In the genomic region with DNA sequence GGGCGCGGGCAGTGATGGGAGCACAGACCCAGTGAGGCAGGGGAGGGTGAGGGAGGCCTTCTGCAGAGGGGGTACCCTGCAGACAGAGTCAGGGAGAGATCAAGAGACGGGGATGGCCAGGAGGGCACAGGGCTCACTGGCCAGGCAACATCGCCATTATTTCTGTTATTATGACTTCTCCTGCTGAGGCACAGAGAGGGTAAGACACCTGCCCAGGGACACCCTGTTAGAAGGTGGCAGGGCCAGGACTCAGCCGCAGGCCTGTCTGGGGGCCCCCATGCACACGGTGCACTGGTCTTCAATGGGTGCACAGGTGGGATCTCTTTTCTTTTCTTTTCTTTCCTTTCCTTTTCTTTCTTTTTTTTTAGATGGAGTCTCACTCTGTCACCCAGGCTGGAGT, we compare ENCODE assay signal across 23 cellular contexts. TPM values are rescaled to one million over a fixed set of nuclear protein-coding genes. Genes with fewer than 3 reads are reported as not detected.
DNase-seq lines count a peak whose midpoint lies in the region; ATAC-seq and TF ChIP-seq lines count a peak whose summit lies in the region.
"Had no signal": no experiment of that assay in that cellular context is flagged by ENCODE, and none has a peak within 500 bp of the region (broad histone marks: within the 10 kb centered on the region; RNA-seq: fewer than 3 reads in every experiment).

No MANE protein-coding gene starts in this region.

- H3K4ac ChIP-seq in trophoblast cell (ENCODE audit: low read depth, low read length), result no peak overlapping the region

- no peak overlapping the region for H3K9ac ChIP-seq in trophoblast cell (ENCODE audit: low read length)

- H3K4me2 ChIP-seq in PC-9 (0 out of 2 replicates have a peak overlapping the region, but pooled peaks have one; percentile 78), trophoblast cell (ENCODE audit: low read length) (no peak overlapping the region)
- H3K4me2 ChIP-seq: GM23338 had no signal

- ATAC-seq in WTC11, result no peak

- no peak overlapping the region for H2BK120ac ChIP-seq in trophoblast cell (ENCODE audit: insufficient read depth, low read length, poor library complexity)

- DNase-seq in activated T-cell treated with anti-CD3 and anti-CD28 coated beads, Interleukin-2, amount 50 U/mL, for 24 hours, result peak; percentile 17
- no peak for DNase-seq in activated T-cell treated with anti-CD3 and anti-CD28 coated beads, Interleukin-2, amount 50 U/mL, for 1 hour
- DNase-seq in PC-9 (no peak), dorsolateral prefrontal cortex (no peak), trophoblast cell (no peak), WTC11 (ENCODE audit: low spot score) (no peak), MG63 (no peak)
- no peak for DNase-seq in stimulated activated naive CD4-positive, alpha-beta T cell treated with Interleukin-2 at 50 U/mL for 16 hours (lab: John Stamatoyannopoulos, UW)
- DNase-seq: Caco-2; CD4-positive, CD25-positive, alpha-beta regulatory T cell; KBM-7; MV-4-11; NCI-H1694 treated with DMSO at 0.1 percent for 48 hours; NCI-H2107; NCI-H2227 treated with DMSO at 0.1 percent for 48 hours; NCI-H510A treated with DMSO at 0.1 percent for 48 hours; NCI-H774; OCI-M1; RPMI8226; SJCRH30 had no signal

- H3K27me3 Mint-ChIP-seq in activated T-cell treated with anti-CD3 and anti-CD28 coated beads, Interleukin-2, amount 50 U/mL, for 24 hours, result no peaks in the 10 kb centered on the region
- no peaks in the 10 kb centered on the region; the same call in 1 of the 2 replicates for H3K27me3 Mint-ChIP-seq in WTC11 (ENCODE audit: low read depth)

- H3K23ac ChIP-seq in trophoblast cell (ENCODE audit: low read length), result no peak overlapping the region

- WGBS in trophoblast cell (ENCODE audit: extremely low coverage, insufficient coverage, insufficient read length), result no CpG with 5 or more reads among the region's 6 CpGs

- H4K91ac ChIP-seq in trophoblast cell (ENCODE audit: low read depth, low read length), result no peak overlapping the region

- 0 out of 2 replicates have a peak, but pooled peaks cover 3% of the 10 kb centered on the region for H3K79me2 ChIP-seq in PC-9 (ENCODE audit: low read depth)
- H3K79me2 ChIP-seq in trophoblast cell (ENCODE audit: control insufficient read depth, insufficient read depth, low read length, poor library complexity), result peaks cover 2% of the 10 kb centered on the region

- H3F3A ChIP-seq in PC-9 (ENCODE audit: insufficient read depth, low read depth), result peaks cover 5% of the 10 kb centered on the region; the same call in 1 of the 2 replicates

- H3K9me3 ChIP-seq in PC-9 (ENCODE audit: insufficient read depth, low read depth) (no peaks in the 10 kb centered on the region), trophoblast cell (ENCODE audit: insufficient read depth, low read depth, low read length) (no peaks in the 10 kb centered on the region), MG63 (no peaks in the 10 kb centered on the region)
- H3K9me3 ChIP-seq: Caco-2, SJCRH30 had no signal

- no peaks in the 10 kb centered on the region for H3K9me2 ChIP-seq in PC-9 (ENCODE audit: insufficient read depth)

- no peak overlapping the region for H2AFZ ChIP-seq in PC-9
- H2AFZ ChIP-seq in trophoblast cell (ENCODE audit: insufficient read depth, low read length, poor library complexity), result no peak overlapping the region

- no peak overlapping the region for H3K4me3 Mint-ChIP-seq in activated T-cell treated with anti-CD3 and anti-CD28 coated beads, Interleukin-2, amount 50 U/mL, for 24 hours
- no peak overlapping the region for H3K4me3 Mint-ChIP-seq in WTC11
- H3K4me3 Mint-ChIP-seq: B cell; CD4-positive, CD25-positive, alpha-beta regulatory T cell; GM23338 had no signal

- no peak overlapping the region for H4K8ac ChIP-seq in trophoblast cell (ENCODE audit: low read depth, low read length)

- H3K18ac ChIP-seq in trophoblast cell (ENCODE audit: low read length), result no peak overlapping the region

- no peak overlapping the region for H3K27ac Mint-ChIP-seq in activated T-cell treated with anti-CD3 and anti-CD28 coated beads, Interleukin-2, amount 50 U/mL, for 24 hours
- no peak overlapping the region for H3K27ac Mint-ChIP-seq in WTC11
- H3K27ac Mint-ChIP-seq: B cell; CD4-positive, CD25-positive, alpha-beta regulatory T cell; GM23338 had no signal

- no peak overlapping the region for H4K12ac ChIP-seq in trophoblast cell (ENCODE audit: low read depth, low read length)

- H4K20me1 ChIP-seq in PC-9 (ENCODE audit: insufficient read depth), result no peaks in the 10 kb centered on the region

- no peak for TF ChIP-seq CTCF in PC-9 (conservative IDR thresholded peaks at IDR 0.05)
- TF ChIP-seq CTCF in dorsolateral prefrontal cortex (IDR thresholded peaks at IDR 0.05 in 54 of 56, conservative IDR thresholded peaks at IDR 0.05 in 2 of 56; ENCODE audit: low read depth in 1 of 56, partially characterized antibody in 56 of 56), result no peak
- no peak for TF ChIP-seq CTCF in WTC11 (IDR thresholded peaks at IDR 0.05)

- H3K4me3 ChIP-seq in PC-9 (no peak overlapping the region), dorsolateral prefrontal cortex (no peak overlapping the region), trophoblast cell (ENCODE audit: low read depth, low read length) (no peak overlapping the region), MG63 (no peak overlapping the region)
- H3K4me3 ChIP-seq: GM23338, SJCRH30 had no signal

- CTCF ChIA-PET in PC-9 (lab: Charles Lee), result no interaction called here
- CTCF ChIA-PET in WTC11 (lab: Charles Lee), result interaction anchor here (3.8 kb wide), 1 partner anchor 142 kb away, joined by 13 read pairs; no protein-coding TSS in a partner anchor

- H3K4me1 Mint-ChIP-seq in activated T-cell treated with anti-CD3 and anti-CD28 coated beads, Interleukin-2, amount 50 U/mL, for 24 hours (ENCODE audit: low read depth), result peaks cover 5% of the 10 kb centered on the region
- H3K4me1 Mint-ChIP-seq in WTC11, result peaks cover 16% of the 10 kb centered on the region
- H3K4me1 Mint-ChIP-seq: B cell had no signal

- H2BK12ac ChIP-seq in trophoblast cell (ENCODE audit: low read length), result no peak overlapping the region

- H3K27ac ChIP-seq in PC-9 (peak overlapping the region; percentile 100), dorsolateral prefrontal cortex (peak overlapping the region in 36 of 59 donors; percentile 22 to 96 (median 82)), trophoblast cell (ENCODE audit: low read depth, low read length) (no peak overlapping the region)
- H3K27ac ChIP-seq: 22Rv1 had no signal

- H3K4me1 ChIP-seq in PC-9 (replicated peaks; ENCODE audit: insufficient read depth) (peaks cover 25% of the 10 kb centered on the region), trophoblast cell (ENCODE audit: control insufficient read depth in 1 of 2, insufficient read depth in 2 of 2, low read length in 2 of 2) (peaks cover 9 to 16% of the 10 kb centered on the region in 2 experiments)

- no peaks in the 10 kb centered on the region for H3K9me3 Mint-ChIP-seq in activated T-cell treated with anti-CD3 and anti-CD28 coated beads, Interleukin-2, amount 50 U/mL, for 24 hours
- no peaks in the 10 kb centered on the region for H3K9me3 Mint-ChIP-seq in WTC11
- H3K9me3 Mint-ChIP-seq: CD4-positive, CD25-positive, alpha-beta regulatory T cell; GM23338 had no signal

- no peaks in the 10 kb centered on the region for H3K36me3 Mint-ChIP-seq in activated T-cell treated with anti-CD3 and anti-CD28 coated beads, Interleukin-2, amount 50 U/mL, for 24 hours (ENCODE audit: low read depth)
- H3K36me3 Mint-ChIP-seq in WTC11, result no peaks in the 10 kb centered on the region
- H3K36me3 Mint-ChIP-seq: CD4-positive, CD25-positive, alpha-beta regulatory T cell had no signal

- POLR2A ChIA-PET in PC-9 (lab: Charles Lee; ENCODE audit: unreplicated experiment) (interaction anchor here (1.6 kb wide), 1 partner anchor 39 kb away, joined by 11 read pairs; no protein-coding TSS in a partner anchor), WTC11 (lab: Charles Lee) (no interaction called here)

- intact Hi-C loops in PC-9 (cut with micrococcal nuclease; ENCODE audit: unreplicated experiment), result loop anchor here (1.0 kb wide), 1 partner anchor 18 kb away; no protein-coding TSS in a partner anchor
- intact Hi-C loops in dorsolateral prefrontal cortex (cut with DNase I), result no loop called here

- peak overlapping the region; percentile 1 for H3K14ac ChIP-seq in trophoblast cell (ENCODE audit: low read length)

- H3K27me3 ChIP-seq in PC-9 (ENCODE audit: insufficient read depth, low read depth) (no peaks in the 10 kb centered on the region), dorsolateral prefrontal cortex (no peaks in the 10 kb centered on the region), trophoblast cell (ENCODE audit: insufficient read depth, low read length) (no peaks in the 10 kb centered on the region), MG63 (no peaks in the 10 kb centered on the region)
- H3K27me3 ChIP-seq: SJCRH30 had no signal

- H2AK5ac ChIP-seq in trophoblast cell (ENCODE audit: low read length), result no peak overlapping the region

- no peaks in the 10 kb centered on the region for H3K36me3 ChIP-seq in PC-9 (ENCODE audit: low read depth)
- H3K36me3 ChIP-seq in trophoblast cell (ENCODE audit: control insufficient read depth in 1 of 2, insufficient read depth in 2 of 2, low read length in 2 of 2), result no peaks in the 10 kb centered on the region
- H3K36me3 ChIP-seq in MG63, result no peaks in the 10 kb centered on the region
- H3K36me3 ChIP-seq: SJCRH30 had no signal

- BruUV-seq in PC-9 (replicated peaks; lab: Mats Ljungman, UMichigan), result TSS peak; percentile 89

- peaks cover 12% of the 10 kb centered on the region for H3K79me1 ChIP-seq in trophoblast cell (ENCODE audit: low read length)

- H2BK5ac ChIP-seq in trophoblast cell (ENCODE audit: low read depth, low read length, poor library complexity), result no peak overlapping the region

RNA-seq across cellular contexts. Expression of a gene that starts 15.8 kb away (rescaled TPM):
- total RNA-seq in PC-9 (2021), result 11.7 and 13.9 TPM in 2 replicates
- 10 to 100 TPM in 38 of 120 experiments, 1 to 10 TPM in 82; 5.0 to 12.2 (median 9.0) TPM for total RNA-seq in dorsolateral prefrontal cortex
- 16.8 TPM in 2 replicates for polyA plus RNA-seq in trophoblast cell (2013)
- 21.4 to 23.4 TPM (median 21.9 TPM) in 3 replicates for total RNA-seq in WTC11 (2021)
- 15.6 and 16.0 TPM in 2 replicates for total RNA-seq in MG63 (2014; rRNA removed; shearing (Covaris generic); ENCODE audit: low replicate concordance)

RNA-seq across cellular contexts. Expression of a gene that starts 22.1 kb away (rescaled TPM):
- total RNA-seq in PC-9 (2021), result 51.4 and 52.1 TPM in 2 replicates
- 100 to 1,000 TPM in 7 of 120 experiments, 10 to 100 TPM in 113; 52.0 to 117 (median 80.0) TPM for total RNA-seq in dorsolateral prefrontal cortex
- polyA plus RNA-seq in trophoblast cell (2013), result 41.1 and 42.0 TPM in 2 replicates
- total RNA-seq in WTC11 (2021), result 52.0 to 56.9 TPM (median 54.4 TPM) in 3 replicates
- 22.8 and 36.4 TPM in 2 replicates for total RNA-seq in MG63 (2014; rRNA removed; shearing (Covaris generic); ENCODE audit: low replicate concordance)

RNA-seq across cellular contexts. Expression of a gene that starts 38.1 kb away (rescaled TPM):
- total RNA-seq in PC-9 (2021) (480 and 837 TPM in 2 replicates), dorsolateral prefrontal cortex (10 to 100 TPM in 1 of 120 experiments, 1 to 10 TPM in 41, under 1 TPM in 16, not detected in 62; 0.37 to 12.9 (median 1.8) TPM), WTC11 (2021) (0.55 TPM in 1 of 3 replicates, not detected in the others)
- 761 and 882 TPM in 2 replicates for polyA plus RNA-seq in trophoblast cell (2013)
- not detected in 2 replicates for total RNA-seq in MG63 (2014; rRNA removed; shearing (Covaris generic); ENCODE audit: low replicate concordance)
- total RNA-seq: B cell; CD4-positive, CD25-positive, alpha-beta regulatory T cell; GM23338 had no signal

RNA-seq across cellular contexts. Expression of a gene that starts 50.7 kb away (rescaled TPM):
- total RNA-seq in PC-9 (2021), result 21.5 and 24.7 TPM in 2 replicates
- 10 to 100 TPM; 46.1 to 81.3 (median 61.4) TPM for total RNA-seq in dorsolateral prefrontal cortex
- 12.6 and 12.8 TPM in 2 replicates for polyA plus RNA-seq in trophoblast cell (2013)
- total RNA-seq in WTC11 (2021), result 18.5 to 23.2 TPM (median 21.0 TPM) in 3 replicates
- 2.9 and 5.2 TPM in 2 replicates for total RNA-seq in MG63 (2014; rRNA removed; shearing (Covaris generic); ENCODE audit: low replicate concordance)

Comparison
In these comparisons a context has a peak if more than half of its experiments do, and no peak if none do; other contexts are left out.
1. RNA of a gene that starts 38.1 kb away (total RNA-seq): 480 to 837 TPM in PC-9; 0.37 to 12.9 TPM in dorsolateral prefrontal cortex, 0.55 TPM in WTC11 and not detected in MG63; every median in the first group is over 10 times any median in the second.